11 cellular contexts compared by ENCODE assay signal in the genomic region with DNA sequence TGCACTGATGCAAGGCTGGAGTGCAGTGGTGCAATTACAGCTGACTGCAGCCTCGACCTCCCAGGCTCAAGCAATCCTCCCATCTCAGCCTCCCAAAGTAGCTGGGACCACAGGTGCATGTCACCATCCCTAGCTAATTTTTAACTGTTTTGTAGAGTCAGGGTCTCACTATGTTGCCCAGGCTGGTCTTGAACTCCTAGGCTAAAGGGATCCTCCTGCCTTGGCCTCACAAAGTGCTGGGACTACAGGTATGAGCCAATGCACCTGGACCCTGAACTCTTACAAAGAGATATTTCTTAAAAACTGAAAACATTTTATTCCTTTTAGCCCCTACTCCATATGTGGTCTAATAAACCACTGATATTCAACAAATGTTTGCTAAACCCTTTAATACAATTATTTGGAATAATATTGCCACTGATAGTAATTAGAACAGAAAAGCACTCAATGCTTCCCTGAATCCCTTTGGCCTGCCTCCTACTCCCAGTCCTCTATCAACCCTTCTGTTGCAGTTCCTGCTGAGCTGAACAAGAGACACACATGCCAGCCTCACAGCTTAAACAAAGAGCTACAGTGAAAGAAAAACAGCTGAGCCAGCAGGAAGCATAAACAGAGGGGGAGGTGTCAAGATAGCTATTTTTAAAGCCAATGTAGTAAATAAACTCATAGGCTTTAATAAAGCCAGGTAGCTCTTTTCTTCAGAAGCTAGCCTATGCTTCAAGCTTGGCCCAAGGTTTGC. TPM values are rescaled to one million over a fixed set of nuclear protein-coding genes. Genes with fewer than 3 reads are reported as not detected.
DNase-seq lines count a peak whose midpoint lies in the region; ATAC-seq, FAIRE-seq and TF ChIP-seq lines count a peak whose summit lies in the region.
"Had no signal": no experiment of that assay in that cellular context is flagged by ENCODE, and none has a peak within 500 bp of the region (broad histone marks: within the 10 kb centered on the region; RNA-seq: fewer than 3 reads in every experiment).

No MANE protein-coding gene starts in this region.

- H3K4me1 ChIP-seq in mucosa of descending colon (ENCODE audit: low read depth) = peaks cover 3% of the 10 kb centered on the region
- H3K4me1 ChIP-seq: sigmoid colon had no signal

- peak; percentile 92 for DNase-seq in COLO829 (ENCODE audit: low spot score)
- DNase-seq in NCI-H2029 (lab: John Stamatoyannopoulos, UW) = peak; percentile 44
- peak; percentile 22 for DNase-seq in bronchial epithelial cell (ENCODE audit: low read depth)
- peak in 1 of 3 donors; percentile 16 for DNase-seq in mucosa of descending colon
- no peak for DNase-seq in T-helper 9 cell
- no peak for DNase-seq in AG20443 (ENCODE audit: low spot score)
- DNase-seq: activated CD4-positive, alpha-beta T cell treated with anti-CD3 and anti-CD28 coated beads for 4 hours; NK-92 treated with Interleukin-12 subunit alpha and Interleukin-12 subunit beta, amount 100 ng/mL, for 24 hours; sigmoid colon had no signal

- FAIRE-seq in bronchial epithelial cell (lab: Jason Lieb, UNC) = no peak

- H3K36me3 ChIP-seq in bronchial epithelial cell (ENCODE audit: control insufficient read depth, insufficient read depth, low read length) (no peaks in the 10 kb centered on the region), mucosa of descending colon (ENCODE audit: low read depth) (no peaks in the 10 kb centered on the region)
- H3K36me3 ChIP-seq: sigmoid colon had no signal

- no peak for TF ChIP-seq POLR2A in GM18505 (IDR thresholded peaks at IDR 0.05; ENCODE audit: borderline replicate concordance, extremely low read depth, insufficient read depth, insufficient read length)

- TF ChIP-seq CTCF in bronchial epithelial cell (IDR thresholded peaks at IDR 0.05; ENCODE audit: insufficient read depth, low read length, severe bottlenecking) = no peak
- TF ChIP-seq CTCF in mucosa of descending colon (IDR thresholded peaks at IDR 0.05) = no peak

- no peaks in the 10 kb centered on the region for H3K27me3 ChIP-seq in bronchial epithelial cell (ENCODE audit: control insufficient read depth, insufficient read depth, low read length)
- H3K27me3 ChIP-seq: sigmoid colon had no signal

- H3K9me3 ChIP-seq in mucosa of descending colon = no peaks in the 10 kb centered on the region
- H3K9me3 ChIP-seq: sigmoid colon had no signal

- H3K4me3 ChIP-seq in bronchial epithelial cell (ENCODE audit: low read depth, low read length) (no peak overlapping the region), mucosa of descending colon (no peak overlapping the region)
- H3K4me3 ChIP-seq: sigmoid colon had no signal

- intact Hi-C loops in mucosa of descending colon (cut with DNase I, micrococcal nuclease) = no loop called here

- ATAC-seq in mucosa of descending colon = peak; percentile 57
- no peak for ATAC-seq in GM18505 (IDR thresholded peaks at IDR 0.05; ENCODE audit: unreplicated experiment)
- ATAC-seq in GM21576 (IDR thresholded peaks at IDR 0.05; ENCODE audit: unreplicated experiment) = no peak

RNA-seq across cellular contexts. Expression of a gene that starts 7.0 kb away (rescaled TPM):
- total RNA-seq in bronchial epithelial cell (56.1 and 89.5 TPM in 2 replicates), mucosa of descending colon (10 to 100 TPM; 18.1 to 59.3 (median 23.1) TPM)

Comparison
In these comparisons a context has a peak if more than half of its experiments do, and no peak if none do; other contexts are left out.
1. DNase-seq: peak in COLO829 (single experiment), NCI-H2029 (single experiment) and bronchial epithelial cell (single experiment); none in T-helper 9 cell (single experiment) and AG20443 (single experiment).